21 cellular contexts compared by ENCODE assay signal in the genomic region with DNA sequence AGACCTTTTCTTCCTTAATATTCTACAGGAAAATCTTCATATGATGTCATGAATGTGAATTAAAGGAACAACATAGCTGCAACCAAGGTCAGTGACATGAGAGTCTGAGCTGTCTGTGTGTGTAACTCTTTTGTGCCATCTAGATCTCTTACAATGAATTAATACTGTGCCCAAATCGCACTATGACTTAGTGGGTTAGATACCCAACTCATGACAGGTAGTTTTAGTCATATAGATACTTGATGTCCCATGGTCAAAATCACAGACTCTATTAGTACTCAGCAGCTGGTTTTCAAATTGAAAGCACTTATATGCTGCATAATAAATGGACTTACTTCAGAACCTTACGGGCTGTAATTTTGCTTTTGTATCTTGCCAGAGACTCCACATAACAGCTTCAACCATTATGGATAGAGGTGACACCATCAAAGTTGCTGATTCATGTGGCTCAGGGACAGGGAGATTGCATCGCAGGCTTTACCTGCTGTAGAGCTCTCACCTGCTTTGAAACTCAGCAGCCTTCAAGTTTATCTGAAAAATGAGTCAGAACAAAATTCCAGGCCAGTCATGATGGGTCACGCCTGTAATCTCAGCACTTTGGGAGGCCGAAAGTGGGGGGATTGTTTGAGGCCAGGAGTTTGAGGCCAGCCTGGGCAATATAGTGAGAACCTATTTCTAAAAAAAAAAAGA. TPM values are rescaled to one million over a fixed set of nuclear protein-coding genes. Genes with fewer than 3 reads are reported as not detected.
DNase-seq lines count a peak whose midpoint lies in the region; ATAC-seq, FAIRE-seq and TF ChIP-seq lines count a peak whose summit lies in the region.
"Had no signal": no experiment of that assay in that cellular context is flagged by ENCODE, and none has a peak within 500 bp of the region (broad histone marks: within the 10 kb centered on the region; RNA-seq: fewer than 3 reads in every experiment).

No MANE protein-coding gene starts in this region.

- ATAC-seq in HepG2 = no peak
- ATAC-seq in right lobe of liver = no peak
- peak; percentile 50 for ATAC-seq in esophagus mucosa
- ATAC-seq: HCT116 had no signal

- 24% methylated on average over 5 of the region's 5 CpGs for WGBS in HepG2 (ENCODE audit: low lambda C conversion rate)
- WGBS in right lobe of liver (ENCODE audit: insufficient coverage, low coverage, low lambda C conversion rate, missing lambda C conversion rate) = 53% methylated on average over 5 of the region's 5 CpGs
- WGBS in suprapubic skin = 59% methylated on average over 5 of the region's 5 CpGs

- H3K79me2 ChIP-seq in HepG2 (ENCODE audit: insufficient read depth, low read length) = no peaks in the 10 kb centered on the region

- in situ Hi-C loops in HepG2 (cut with HindIII; ENCODE audit: extremely low pct_ligation_motif_present, low pct_unique_long_range_greater_than_20kb) = no loop called here

- BruUV-seq in HepG2 (replicated peaks; lab: Mats Ljungman, UMichigan) = no TSS peak

- H3K4me1 ChIP-seq in HepG2 (ENCODE audit: insufficient read depth, low read length) = no peaks in the 10 kb centered on the region
- no peaks in the 10 kb centered on the region for H3K4me1 ChIP-seq in right lobe of liver
- H3K4me1 ChIP-seq in suprapubic skin = peaks cover 11% of the 10 kb centered on the region
- H3K4me1 ChIP-seq: Peyer's patch had no signal

- H3K9me3 ChIP-seq in HepG2 (ENCODE audit: low read length) (peaks cover 4% of the 10 kb centered on the region), right lobe of liver (no peaks in the 10 kb centered on the region), suprapubic skin (no peaks in the 10 kb centered on the region)
- H3K9me3 ChIP-seq: Peyer's patch, SK-N-SH had no signal

- no peak for FAIRE-seq in HepG2 (lab: Jason Lieb, UNC)
- FAIRE-seq: D721Med had no signal

- H4K20me1 ChIP-seq in HepG2 (ENCODE audit: insufficient read depth, low read length) = no peaks in the 10 kb centered on the region

- POLR2A ChIA-PET in HepG2 (lab: Yijun Ruan, JAX) = no interaction called here

- CTCF ChIA-PET in HepG2 (lab: Yijun Ruan, JAX; ENCODE audit: low intra/inter-chr PET ratio, low total read pairs) = no interaction called here

- TF ChIP-seq POLR2A in HepG2 (IDR thresholded peaks at IDR 0.05; ENCODE audit: insufficient read depth in 1 of 2, low read depth in 2 of 2, low read length in 2 of 2) = no peak
- TF ChIP-seq POLR2A in right lobe of liver (IDR thresholded peaks at IDR 0.05) = no peak
- TF ChIP-seq POLR2A in suprapubic skin (IDR thresholded peaks at IDR 0.05) = no peak

- H3K4me3 ChIP-seq in HepG2 (replicated peaks in 1 of 3; ENCODE audit: insufficient read depth in 1 of 3, low read depth in 2 of 3, low read length in 3 of 3) (no peak overlapping the region), right lobe of liver (no peak overlapping the region), suprapubic skin (no peak overlapping the region)
- H3K4me3 ChIP-seq: Peyer's patch had no signal

- TF ChIP-seq RAD21 in HepG2 (CRISPR knock-in tag; IDR thresholded peaks at IDR 0.05) = no peak

- TF ChIP-seq CTCF in HepG2 (CRISPR knock-in tag; IDR thresholded peaks at IDR 0.05) (no peak), right lobe of liver (IDR thresholded peaks at IDR 0.05) (no peak), suprapubic skin (IDR thresholded peaks at IDR 0.05) (no peak)

- H3K27me3 ChIP-seq in HepG2 (ENCODE audit: control insufficient read depth in 1 of 2, insufficient read depth in 2 of 2, low read length in 2 of 2) (no peaks in the 10 kb centered on the region; a peak in 1 of 5 replicates), right lobe of liver (no peaks in the 10 kb centered on the region), suprapubic skin (no peaks in the 10 kb centered on the region)
- H3K27me3 ChIP-seq: Peyer's patch had no signal

- H3K36me3 ChIP-seq in HepG2 (replicated peaks in 1 of 2; ENCODE audit: control insufficient read depth in 1 of 2, insufficient read depth in 2 of 2, low read length in 2 of 2) = no peaks in the 10 kb centered on the region
- no peaks in the 10 kb centered on the region for H3K36me3 ChIP-seq in right lobe of liver
- no peaks in the 10 kb centered on the region for H3K36me3 ChIP-seq in suprapubic skin
- H3K36me3 ChIP-seq: Peyer's patch had no signal

- H3K27ac ChIP-seq in HepG2 (ENCODE audit: extremely low read length, insufficient read depth, low read length) (no peak overlapping the region), right lobe of liver (no peak overlapping the region), suprapubic skin (no peak overlapping the region)
- H3K27ac ChIP-seq: Peyer's patch had no signal

- H2AFZ ChIP-seq in HepG2 (ENCODE audit: low read length) = no peak overlapping the region

- DNase-seq in HepG2 (ENCODE audit: low spot score) (no peak), right lobe of liver (no peak), SW480 (ENCODE audit: low spot score) (peak; percentile 38), suprapubic skin (ENCODE audit: low spot score in 2 of 2) (no peak), NCI-H146 treated with DMSO at 0.1 percent for 48 hours (lab: John Stamatoyannopoulos, UW; ENCODE audit: unreplicated experiment) (no peak), NCI-H2029 treated with DMSO at 0.1 percent for 48 hours (lab: John Stamatoyannopoulos, UW) (no peak)
- DNase-seq: ACHN; C1 segment of cervical spinal cord; CD8-positive, alpha-beta memory T cell; GOT3; NCI-H1105; NCI-H1694; NCI-H2107; NCI-H510A treated with DMSO at 0.1 percent for 48 hours; NCI-H82; Peyer's patch; SHP77; SK-N-SH had no signal

- intact Hi-C loops in HepG2 (cut with micrococcal nuclease; ENCODE audit: unreplicated experiment) (no loop called here), right lobe of liver (cut with DNase I) (no loop called here)

- H3K4me2 ChIP-seq in HepG2 (ENCODE audit: low read depth, low read length) = no peak overlapping the region
- H3K4me2 ChIP-seq: SK-N-SH had no signal

- H3K9ac ChIP-seq in HepG2 (ENCODE audit: insufficient read depth, low read depth, low read length) = no peak overlapping the region
- H3K9ac ChIP-seq: SK-N-SH had no signal

- no peak for TF ChIP-seq EP300 in HepG2 (IDR thresholded peaks at IDR 0.05; ENCODE audit: low read depth in 2 of 2, low read length in 2 of 2)
- TF ChIP-seq EP300 in HepG2 (CRISPR knock-in tag; IDR thresholded peaks at IDR 0.05; ENCODE audit: borderline replicate concordance) = no peak
- no peak for TF ChIP-seq EP300 in suprapubic skin (IDR thresholded peaks at IDR 0.05)

RNA-seq across cellular contexts. Expression of a gene that starts 12.3 kb away (rescaled TPM):
- total RNA-seq in HepG2 (2016; rRNA removed; fragmentation: Illumina TruSeq; extraction: Trizol) (11.1 and 13.2 TPM in 2 replicates), right lobe of liver (1 to 10 TPM; 1.7 to 4.0 (median 2.2) TPM), esophagus mucosa (5.3 TPM), suprapubic skin (10 to 100 TPM in 2 of 4 donors, 1 to 10 TPM in 2; 4.7 to 26.4 (median 10.0) TPM)
- 1.6 and 1.9 TPM in 2 replicates for total RNA-seq in HepG2 (2016; cell fraction: cytosol; rRNA removed; fragmentation: Illumina TruSeq; extraction: Trizol; ENCODE audit: low read depth)
- total RNA-seq in HepG2 (2016; cell fraction: insoluble cytoplasmic fraction; rRNA removed; fragmentation: Illumina TruSeq; extraction: Trizol) = 11.4 and 13.3 TPM in 2 replicates
- total RNA-seq in HepG2 (2016; cell fraction: membrane; rRNA removed; fragmentation: Illumina TruSeq; extraction: Trizol) = 4.8 and 5.0 TPM in 2 replicates
- total RNA-seq in HepG2 (2016; cell fraction: nucleus; rRNA removed; fragmentation: Illumina TruSeq; extraction: Trizol) = 15.9 and 20.2 TPM in 2 replicates
- 1.7 and 2.0 TPM in 2 replicates for polyA plus RNA-seq in HepG2 (2011; rRNA removed)
- 0.50 and 1.1 TPM in 2 replicates for polyA plus RNA-seq in HepG2 (2011; cell fraction: cytosol; rRNA removed)
- polyA plus RNA-seq in HepG2 (2011; cell fraction: nucleus; rRNA removed) = 3.7 and 3.9 TPM in 2 replicates
- polyA plus RNA-seq in HepG2 (2012) = 2.0 and 3.4 TPM in 2 replicates
- 0.23 and 0.31 TPM in 2 replicates for polyA plus RNA-seq in HepG2 (2016; cell fraction: cytosol; fragmentation: Illumina TruSeq; extraction: Trizol; ENCODE audit: low read depth)
- polyA plus RNA-seq in HepG2 (2016; cell fraction: insoluble cytoplasmic fraction; fragmentation: Illumina TruSeq; extraction: Trizol; ENCODE audit: low read depth) = 4.8 and 6.6 TPM in 2 replicates
- 0.88 and 0.95 TPM in 2 replicates for polyA plus RNA-seq in HepG2 (2016; cell fraction: membrane; fragmentation: Illumina TruSeq; extraction: Trizol; ENCODE audit: low read depth)
- 9.2 and 9.7 TPM in 2 replicates for polyA plus RNA-seq in HepG2 (2016; cell fraction: nucleus; fragmentation: Illumina TruSeq; extraction: Trizol; ENCODE audit: insufficient read depth, low read depth)
- 3.7 and 5.8 TPM in 2 replicates for polyA minus RNA-seq in HepG2 (2011; rRNA and poly(A)+ RNA removed; ENCODE audit: low replicate concordance)
- 2.0 and 2.1 TPM in 2 replicates for polyA minus RNA-seq in HepG2 (2011; cell fraction: cytosol; rRNA and poly(A)+ RNA removed)
- polyA minus RNA-seq in HepG2 (2011; cell fraction: nucleus; rRNA and poly(A)+ RNA removed) = 25.6 and 34.8 TPM in 2 replicates

RNA-seq across cellular contexts. Expression of a gene that starts 12.6 kb away (rescaled TPM):
- total RNA-seq in HepG2 (2016; rRNA removed; fragmentation: Illumina TruSeq; extraction: Trizol) (not detected in 2 replicates), right lobe of liver (under 1 TPM in 2 of 6 experiments, not detected in 4; 0.80 to 0.87 TPM), esophagus mucosa (18.0 TPM), suprapubic skin (100 to 1,000 TPM in 1 of 4 donors, 10 to 100 TPM in 3; 48.5 to 114 (median 98.5) TPM)
- not detected in 2 replicates for total RNA-seq in HepG2 (2016; cell fraction: cytosol; rRNA removed; fragmentation: Illumina TruSeq; extraction: Trizol; ENCODE audit: low read depth)
- not detected in 2 replicates for total RNA-seq in HepG2 (2016; cell fraction: insoluble cytoplasmic fraction; rRNA removed; fragmentation: Illumina TruSeq; extraction: Trizol)
- total RNA-seq in HepG2 (2016; cell fraction: membrane; rRNA removed; fragmentation: Illumina TruSeq; extraction: Trizol) = not detected in 2 replicates
- total RNA-seq in HepG2 (2016; cell fraction: nucleus; rRNA removed; fragmentation: Illumina TruSeq; extraction: Trizol) = not detected in 2 replicates
- not detected in 2 replicates for polyA plus RNA-seq in HepG2 (2011; rRNA removed)
- polyA plus RNA-seq in HepG2 (2011; cell fraction: cytosol; rRNA removed) = not detected in 2 replicates
- polyA plus RNA-seq in HepG2 (2011; cell fraction: nucleus; rRNA removed) = not detected in 2 replicates
- not detected in 2 replicates for polyA plus RNA-seq in HepG2 (2012)
- not detected in 2 replicates for polyA plus RNA-seq in HepG2 (2016; cell fraction: cytosol; fragmentation: Illumina TruSeq; extraction: Trizol; ENCODE audit: low read depth)
- not detected in 2 replicates for polyA plus RNA-seq in HepG2 (2016; cell fraction: insoluble cytoplasmic fraction; fragmentation: Illumina TruSeq; extraction: Trizol; ENCODE audit: low read depth)
- polyA plus RNA-seq in HepG2 (2016; cell fraction: membrane; fragmentation: Illumina TruSeq; extraction: Trizol; ENCODE audit: low read depth) = not detected in 2 replicates
- polyA plus RNA-seq in HepG2 (2016; cell fraction: nucleus; fragmentation: Illumina TruSeq; extraction: Trizol; ENCODE audit: insufficient read depth, low read depth) = not detected in 2 replicates
- polyA minus RNA-seq in HepG2 (2011; rRNA and poly(A)+ RNA removed; ENCODE audit: low replicate concordance) = 0.08 and 1.3 TPM in 2 replicates
- not detected in 2 replicates for polyA minus RNA-seq in HepG2 (2011; cell fraction: cytosol; rRNA and poly(A)+ RNA removed)
- polyA minus RNA-seq in HepG2 (2011; cell fraction: nucleus; rRNA and poly(A)+ RNA removed) = not detected in 2 replicates
- polyA plus RNA-seq: CD8-positive, alpha-beta memory T cell had no signal

RNA-seq across cellular contexts. Expression of a gene that starts 34.0 kb away (rescaled TPM):
- total RNA-seq in HepG2 (2016; rRNA removed; fragmentation: Illumina TruSeq; extraction: Trizol) (0.13 TPM in 1 of 2 replicates, not detected in the other), right lobe of liver (1 to 10 TPM in 1 of 6 experiments, under 1 TPM in 4, not detected in 1; 0.18 to 1.4 (median 0.27) TPM), esophagus mucosa (4.1 TPM), suprapubic skin (10 to 100 TPM; 26.4 to 77.9 (median 48.2) TPM)
- total RNA-seq in HepG2 (2016; cell fraction: cytosol; rRNA removed; fragmentation: Illumina TruSeq; extraction: Trizol; ENCODE audit: low read depth) = not detected in 2 replicates
- total RNA-seq in HepG2 (2016; cell fraction: insoluble cytoplasmic fraction; rRNA removed; fragmentation: Illumina TruSeq; extraction: Trizol) = 0.15 TPM in 1 of 2 replicates, not detected in the other
- not detected in 2 replicates for total RNA-seq in HepG2 (2016; cell fraction: membrane; rRNA removed; fragmentation: Illumina TruSeq; extraction: Trizol)
- 0.50 TPM in 1 of 2 replicates, not detected in the other for total RNA-seq in HepG2 (2016; cell fraction: nucleus; rRNA removed; fragmentation: Illumina TruSeq; extraction: Trizol)
- 0.25 and 0.60 TPM in 2 replicates for polyA plus RNA-seq in HepG2 (2011; rRNA removed)
- polyA plus RNA-seq in HepG2 (2011; cell fraction: cytosol; rRNA removed) = 0.18 and 0.19 TPM in 2 replicates
- 0.92 and 1.2 TPM in 2 replicates for polyA plus RNA-seq in HepG2 (2011; cell fraction: nucleus; rRNA removed)
- polyA plus RNA-seq in HepG2 (2012) = 0.19 TPM in 1 of 2 replicates, not detected in the other
- 0.06 TPM in 1 of 2 replicates, not detected in the other for polyA plus RNA-seq in HepG2 (2016; cell fraction: cytosol; fragmentation: Illumina TruSeq; extraction: Trizol; ENCODE audit: low read depth)
- polyA plus RNA-seq in HepG2 (2016; cell fraction: insoluble cytoplasmic fraction; fragmentation: Illumina TruSeq; extraction: Trizol; ENCODE audit: low read depth) = not detected in 2 replicates
- polyA plus RNA-seq in HepG2 (2016; cell fraction: membrane; fragmentation: Illumina TruSeq; extraction: Trizol; ENCODE audit: low read depth) = not detected in 2 replicates
- 0.37 and 0.55 TPM in 2 replicates for polyA plus RNA-seq in HepG2 (2016; cell fraction: nucleus; fragmentation: Illumina TruSeq; extraction: Trizol; ENCODE audit: insufficient read depth, low read depth)
- polyA minus RNA-seq in HepG2 (2011; rRNA and poly(A)+ RNA removed; ENCODE audit: low replicate concordance) = 0.16 and 81.5 TPM in 2 replicates
- 0.89 and 0.97 TPM in 2 replicates for polyA minus RNA-seq in HepG2 (2011; cell fraction: cytosol; rRNA and poly(A)+ RNA removed)
- 0.64 TPM in 1 of 2 replicates, not detected in the other for polyA minus RNA-seq in HepG2 (2011; cell fraction: nucleus; rRNA and poly(A)+ RNA removed)

Comparison
In these comparisons a context has a peak if more than half of its experiments do, and no peak if none do; other contexts are left out.
1. RNA of a gene that starts 12.6 kb away (total RNA-seq): 48.5 to 114 TPM in suprapubic skin and 18.0 TPM in esophagus mucosa (single experiment); 0.80 to 0.87 TPM in right lobe of liver and not detected in HepG2; every median in the first group is over 10 times any median in the second.